17 cellular contexts compared by ENCODE assay signal in the genomic region with DNA sequence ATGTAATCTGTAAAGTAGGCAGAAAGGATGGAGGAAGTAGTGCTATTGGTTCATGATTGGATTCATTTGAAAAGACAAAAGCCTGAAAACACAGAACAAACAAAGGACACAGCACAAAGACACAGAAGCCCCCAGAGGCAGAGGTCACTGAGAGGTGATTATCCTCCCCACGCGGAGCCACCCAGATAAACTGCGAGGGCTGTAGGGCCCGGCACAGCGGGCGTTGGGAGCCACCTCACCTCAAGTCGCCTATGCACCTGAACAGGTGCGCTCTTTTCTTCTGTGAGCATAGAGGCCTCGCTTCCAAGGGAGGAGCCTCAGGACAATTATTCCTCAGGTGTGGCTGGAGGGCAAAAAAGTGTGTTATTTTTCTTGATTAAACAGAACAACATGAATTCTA.
DNase-seq lines count a peak whose midpoint lies in the region; ATAC-seq, FAIRE-seq and TF ChIP-seq lines count a peak whose summit lies in the region.
"Had no signal": no experiment of that assay in that cellular context is flagged by ENCODE, and none has a peak within 500 bp of the region (broad histone marks: within the 10 kb centered on the region; RNA-seq: fewer than 3 reads in every experiment).

No MANE protein-coding gene starts in this region.

- no peak for TF ChIP-seq POLR2A in sigmoid colon (IDR thresholded peaks at IDR 0.05)

- in situ Hi-C loops in GM23248 (cut with MboI) = no loop called here

- peaks cover 14% of the 10 kb centered on the region for H3K4me1 ChIP-seq in GM23248 (ENCODE audit: insufficient read depth)
- H3K4me1 ChIP-seq in kidney (ENCODE audit: control insufficient read depth in 1 of 2, insufficient read depth in 1 of 2, low read depth in 1 of 2, low read length in 2 of 2) = no peaks in the 10 kb centered on the region
- peaks cover 0 to 10% (median 4%) of the 10 kb centered on the region in 4 donors for H3K4me1 ChIP-seq in sigmoid colon
- H3K4me1 ChIP-seq: Caco-2, HAP-1 had no signal

- DNase-seq in GM23248 = no peak
- DNase-seq in NCI-H146 (lab: John Stamatoyannopoulos, UW) = peak; percentile 99
- peak; percentile 89 for DNase-seq in NCI-H748 (lab: John Stamatoyannopoulos, UW; ENCODE audit: unreplicated experiment)
- peak; percentile 10 for DNase-seq in kidney
- DNase-seq in stimulated activated CD4-positive, alpha-beta T cell treated with anti-CD3 and anti-CD28 coated beads, Interleukin-12 subunit alpha, Interleukin-12 subunit beta, amount 100 ng/mL, for 4 hours = no peak
- DNase-seq in sigmoid colon = no peak
- DNase-seq: Caco-2; CD4-positive, CD25-positive, alpha-beta regulatory T cell; DMS153; DMS79; GDM1 had no signal

- peaks cover 10% of the 10 kb centered on the region for H3F3A ChIP-seq in GM23248 (ENCODE audit: insufficient read depth)

- H4K20me1 ChIP-seq in GM23248 (ENCODE audit: insufficient read depth) = no peaks in the 10 kb centered on the region
- H4K20me1 ChIP-seq: BLaER1 treated with 17β-estradiol and CSF1 and Interleukin-3, amounts not matched to agents 10 nM and 100 nM had no signal

- TF ChIP-seq CTCF in kidney (IDR thresholded peaks at IDR 0.05; ENCODE audit: borderline replicate concordance, extremely low read depth, insufficient read depth) (no peak), sigmoid colon (IDR thresholded peaks at IDR 0.05) (no peak)

- H2AFZ ChIP-seq in GM23248 = peak overlapping the region; percentile 68; the same call in 1 of the 2 replicates

- H3K27me3 ChIP-seq in GM23248 (replicated peaks; ENCODE audit: insufficient read depth) = no peaks in the 10 kb centered on the region
- no peaks in the 10 kb centered on the region for H3K27me3 ChIP-seq in sigmoid colon
- H3K27me3 ChIP-seq: BLaER1 treated with 17β-estradiol and CSF1 and Interleukin-3, amounts not matched to agents 10 nM and 100 nM had no signal

- no peak for ATAC-seq in GM21423 (IDR thresholded peaks at IDR 0.05; ENCODE audit: unreplicated experiment)
- no peak for ATAC-seq in HG03469 (IDR thresholded peaks at IDR 0.05; ENCODE audit: unreplicated experiment)

- H3K27ac ChIP-seq in GM23248 (no peak overlapping the region), kidney (ENCODE audit: low read depth in 2 of 2, low read length in 2 of 2) (no peak overlapping the region), sigmoid colon (no peak overlapping the region)
- H3K27ac ChIP-seq: BLaER1 treated with 17β-estradiol and CSF1 and Interleukin-3, amounts not matched to agents 10 nM and 100 nM had no signal

- H3K9me2 ChIP-seq in GM23248 (ENCODE audit: insufficient read depth) = no peaks in the 10 kb centered on the region

- TF ChIP-seq EP300 in sigmoid colon (IDR thresholded peaks at IDR 0.05) = no peak

- no peak overlapping the region for H3K4me3 ChIP-seq in GM23248
- H3K4me3 ChIP-seq in kidney (ENCODE audit: low read length in 2 of 2) = no peak overlapping the region
- H3K4me3 ChIP-seq in sigmoid colon = no peak overlapping the region
- H3K4me3 ChIP-seq: BLaER1 treated with 17β-estradiol and CSF1 and Interleukin-3, amounts not matched to agents 10 nM and 100 nM; HAP-1 had no signal

- peak overlapping the region; percentile 62 for H3K4me2 ChIP-seq in GM23248 (ENCODE audit: unreplicated experiment)
- H3K4me2 ChIP-seq: BLaER1 treated with 17β-estradiol and CSF1 and Interleukin-3, amounts not matched to agents 10 nM and 100 nM had no signal

- FAIRE-seq in kidney (lab: Jason Lieb, UNC) = no peak
- FAIRE-seq: D721Med, GM12892 had no signal

- H3K9me3 ChIP-seq in GM23248 (ENCODE audit: low read depth) = no peaks in the 10 kb centered on the region
- no peaks in the 10 kb centered on the region for H3K9me3 ChIP-seq in kidney (ENCODE audit: control insufficient read depth in 1 of 2, low read length in 2 of 2)
- no peaks in the 10 kb centered on the region for H3K9me3 ChIP-seq in sigmoid colon
- H3K9me3 ChIP-seq: BLaER1 treated with 17β-estradiol and CSF1 and Interleukin-3, amounts not matched to agents 10 nM and 100 nM; Caco-2; HAP-1 had no signal

- intact Hi-C loops in kidney (cut with DNase I) = no loop called here
- intact Hi-C loops in sigmoid colon (cut with DNase I) = no loop called here

- 96 to 99% methylated on average over 9 of the region's 9 CpGs for WGBS in GM23248 (ENCODE audit: low coverage in 1 of 2, low lambda C conversion rate in 2 of 2, missing lambda C conversion rate in 2 of 2), 2 experiments
- WGBS in sigmoid colon, 2 donors = 86 to 92% methylated on average over 9 of the region's 9 CpGs

- no peak overlapping the region for H3K9ac ChIP-seq in GM23248
- H3K9ac ChIP-seq in kidney (ENCODE audit: low read length in 2 of 2) = no peak overlapping the region
- H3K9ac ChIP-seq: BLaER1 treated with 17β-estradiol and CSF1 and Interleukin-3, amounts not matched to agents 10 nM and 100 nM had no signal

- H3K36me3 ChIP-seq in GM23248 (ENCODE audit: low read depth) = no peaks in the 10 kb centered on the region
- no peaks in the 10 kb centered on the region for H3K36me3 ChIP-seq in kidney (ENCODE audit: control insufficient read depth in 1 of 2, insufficient read depth in 2 of 2, low read length in 2 of 2)
- no peaks in the 10 kb centered on the region for H3K36me3 ChIP-seq in sigmoid colon
- H3K36me3 ChIP-seq: BLaER1 treated with 17β-estradiol and CSF1 and Interleukin-3, amounts not matched to agents 10 nM and 100 nM; HAP-1 had no signal

- H3K79me2 ChIP-seq in GM23248 (ENCODE audit: insufficient read depth) = no peaks in the 10 kb centered on the region

Comparison
In these comparisons a context has a peak if more than half of its experiments do, and no peak if none do; other contexts are left out.
1. DNase-seq: peak in NCI-H146 (single experiment), NCI-H748 (single experiment) and kidney (single experiment); none in GM23248 (single experiment), stimulated activated CD4-positive, alpha-beta T cell treated with anti-CD3 and anti-CD28 coated beads, Interleukin-12 subunit alpha, Interleukin-12 subunit beta, amount 100 ng/mL, for 4 hours (single experiment) and sigmoid colon (single experiment).